ENCODE assay signal across 12 cellular contexts in genomic region chr2:215681799-215682594, GRCh38.
DNase-seq lines count a peak whose midpoint lies in the region; ATAC-seq and TF ChIP-seq lines count a peak whose summit lies in the region.
"Had no signal": no experiment of that assay in that cellular context is flagged by ENCODE, and none has a peak within 500 bp of the region (broad histone marks: within the 10 kb centered on the region; RNA-seq: fewer than 3 reads in every experiment).

No MANE protein-coding gene starts in this region.

- ATAC-seq in DND-41 (ENCODE audit: insufficient read depth, low read depth) (no peak), T-cell (replicated peaks in 1 of 4) (no peak), left lung (peak; percentile 31), HG03457 (IDR thresholded peaks at IDR 0.05; ENCODE audit: unreplicated experiment) (no peak), HG02759 (IDR thresholded peaks at IDR 0.05; ENCODE audit: unreplicated experiment) (no peak)

- no peak overlapping the region for H2AFZ ChIP-seq in DND-41 (ENCODE audit: low read depth, low read length)

- peak overlapping the region; percentile 64 to 82 for H3K27ac Mint-ChIP-seq in T-cell
- H3K27ac Mint-ChIP-seq in activated T-helper 1 cell treated with anti-CD3 and anti-CD28 coated beads, Interleukin-12 subunit alpha, Interleukin-12 subunit beta, Interleukin-2, Interleukin-4 antibody, amounts not matched to agents 30 ng/mL and 10 ng/mL and 1 ng/mL, durations not matched to agents 14 hours and 24 hours and 36 hours: no peak overlapping the region
- H3K27ac Mint-ChIP-seq: CD4-positive, CD25-positive, alpha-beta regulatory T cell had no signal

- intact Hi-C loops in left lung (cut with DNase I): no loop called here
- intact Hi-C loops in activated T-helper 1 cell treated with anti-CD3 and anti-CD28 coated beads, Interleukin-12 subunit alpha, Interleukin-12 subunit beta, Interleukin-2, Interleukin-4 antibody, amounts not matched to agents 30 ng/mL and 10 ng/mL and 1 ng/mL, durations not matched to agents 14 hours and 24 hours and 36 hours (cut with micrococcal nuclease): no loop called here

- H3K9ac ChIP-seq in BLaER1 treated with 17β-estradiol and CSF1 and Interleukin-3, amounts not matched to agents 10 nM and 100 nM: peak overlapping the region; percentile 57 to 86 (median 79); a peak in 21 of 22 replicates
- H3K9ac ChIP-seq in DND-41 (ENCODE audit: low read depth, low read length): no peak overlapping the region

- H3K27me3 ChIP-seq in BLaER1 treated with 17β-estradiol and CSF1 and Interleukin-3, amounts not matched to agents 10 nM and 100 nM: no peaks in the 10 kb centered on the region
- peaks cover 4% of the 10 kb centered on the region for H3K27me3 ChIP-seq in DND-41 (ENCODE audit: insufficient read depth, low read length, poor library complexity)
- H3K27me3 ChIP-seq in left lung: no peaks in the 10 kb centered on the region

- no peaks in the 10 kb centered on the region for H3K36me3 Mint-ChIP-seq in T-cell
- H3K36me3 Mint-ChIP-seq in activated T-helper 1 cell treated with anti-CD3 and anti-CD28 coated beads, Interleukin-12 subunit alpha, Interleukin-12 subunit beta, Interleukin-2, Interleukin-4 antibody, amounts not matched to agents 30 ng/mL and 10 ng/mL and 1 ng/mL, durations not matched to agents 14 hours and 24 hours and 36 hours (ENCODE audit: low read depth): no peaks in the 10 kb centered on the region
- H3K36me3 Mint-ChIP-seq: CD4-positive, CD25-positive, alpha-beta regulatory T cell had no signal

- CTCF ChIA-PET in T-cell (lab: Charles Lee): interaction anchor here (0.5 to 0.6 kb wide), 2 partner anchors 39 to 985 kb away, joined by 3 read pairs; no protein-coding TSS in a partner anchor

- peak overlapping the region in 2 of 10 experiments; percentile 14 to 27; a peak in 4 of 20 replicates for H3K4me3 ChIP-seq in BLaER1 treated with 17β-estradiol and CSF1 and Interleukin-3, amounts not matched to agents 10 nM and 100 nM
- H3K4me3 ChIP-seq in DND-41 (ENCODE audit: low read depth in 1 of 2, low read length in 2 of 2) (no peak overlapping the region), left lung (no peak overlapping the region)

- no peaks in the 10 kb centered on the region for H3K79me2 ChIP-seq in DND-41 (ENCODE audit: insufficient read depth, low read length)

- no peaks in the 10 kb centered on the region for H4K20me1 ChIP-seq in BLaER1 treated with 17β-estradiol and CSF1 and Interleukin-3, amounts not matched to agents 10 nM and 100 nM
- no peaks in the 10 kb centered on the region for H4K20me1 ChIP-seq in DND-41 (ENCODE audit: insufficient read depth, low read length)

- H3K27me3 Mint-ChIP-seq in T-cell: no peaks in the 10 kb centered on the region
- no peaks in the 10 kb centered on the region for H3K27me3 Mint-ChIP-seq in activated T-helper 1 cell treated with anti-CD3 and anti-CD28 coated beads, Interleukin-12 subunit alpha, Interleukin-12 subunit beta, Interleukin-2, Interleukin-4 antibody, amounts not matched to agents 30 ng/mL and 10 ng/mL and 1 ng/mL, durations not matched to agents 14 hours and 24 hours and 36 hours (ENCODE audit: insufficient read depth)

- H3K4me2 ChIP-seq in BLaER1 treated with 17β-estradiol and CSF1 and Interleukin-3, amounts not matched to agents 10 nM and 100 nM: peak overlapping the region; percentile 58 to 82 (median 79)
- peak overlapping the region; percentile 15; the same call in 1 of the 2 replicates for H3K4me2 ChIP-seq in DND-41 (ENCODE audit: insufficient read depth, low read length)

- POLR2A ChIA-PET in T-cell (lab: Charles Lee): interaction anchor here in 1 of 2 donors (0.6 kb wide), 2 partner anchors 28 to 337 kb away, joined by 3 read pairs; no protein-coding TSS in a partner anchor

- H3K4me1 ChIP-seq in BLaER1 treated with 17β-estradiol and CSF1 and Interleukin-3, amounts not matched to agents 10 nM and 100 nM: peaks cover 27 to 94% (median 65%) of the 10 kb centered on the region in 10 experiments
- H3K4me1 ChIP-seq in DND-41 (ENCODE audit: insufficient read depth, low read length) (peaks cover 17% of the 10 kb centered on the region), left lung (peaks cover 10 to 38% of the 10 kb centered on the region in 2 donors)

- no peak for DNase-seq in DND-41
- no peak for DNase-seq in T-cell
- no peak for DNase-seq in left lung
- no peak for DNase-seq in activated T-helper 1 cell treated with anti-CD3 and anti-CD28 coated beads, Interleukin-12 subunit alpha, Interleukin-12 subunit beta, Interleukin-2, Interleukin-4 antibody, amounts not matched to agents 30 ng/mL and 10 ng/mL and 1 ng/mL, durations not matched to agents 14 hours and 24 hours and 36 hours (ENCODE audit: low spot score)
- DNase-seq in OCI-M2 (lab: John Stamatoyannopoulos, UW; ENCODE audit: unreplicated experiment): no peak
- DNase-seq: activated CD8-positive, alpha-beta memory T cell treated with anti-CD3 and anti-CD28 coated beads for 24 hours; activated naive CD4-positive, alpha-beta T cell treated with anti-CD3 and anti-CD28 coated beads, Interleukin-2, amount 50 U/mL, for 16 hours; SHP77 had no signal

- H3K36me3 ChIP-seq in BLaER1 treated with 17β-estradiol and CSF1 and Interleukin-3, amounts not matched to agents 10 nM and 100 nM: no peaks in the 10 kb centered on the region
- H3K36me3 ChIP-seq in DND-41 (ENCODE audit: insufficient read depth, low read length) (no peaks in the 10 kb centered on the region), left lung (no peaks in the 10 kb centered on the region)

- TF ChIP-seq CTCF in DND-41 (IDR thresholded peaks at IDR 0.05; ENCODE audit: borderline replicate concordance, extremely low read depth, low read length, poor library complexity, severe bottlenecking) (no peak), left lung (IDR thresholded peaks at IDR 0.05) (no peak)

- H3K9me3 ChIP-seq in BLaER1 treated with 17β-estradiol and CSF1 and Interleukin-3, amounts not matched to agents 10 nM and 100 nM (replicated peaks in 1 of 11): peaks cover 0 to 10% (median 0%) of the 10 kb centered on the region in 11 experiments; a peak in 5 of 22 replicates
- H3K9me3 ChIP-seq in DND-41 (ENCODE audit: insufficient read depth, low read length, severe bottlenecking) (no peaks in the 10 kb centered on the region), left lung (no peaks in the 10 kb centered on the region)

- peak overlapping the region; percentile 82 to 98 (median 93) for H3K27ac ChIP-seq in BLaER1 treated with 17β-estradiol and CSF1 and Interleukin-3, amounts not matched to agents 10 nM and 100 nM
- H3K27ac ChIP-seq in DND-41 (ENCODE audit: low read length) (no peak overlapping the region), left lung (peak overlapping the region in 1 of 2 donors; percentile 42)

- peak overlapping the region in 2 of 3 donors; percentile 28 to 58 for H3K4me3 Mint-ChIP-seq in T-cell
- H3K4me3 Mint-ChIP-seq in activated T-helper 1 cell treated with anti-CD3 and anti-CD28 coated beads, Interleukin-12 subunit alpha, Interleukin-12 subunit beta, Interleukin-2, Interleukin-4 antibody, amounts not matched to agents 30 ng/mL and 10 ng/mL and 1 ng/mL, durations not matched to agents 14 hours and 24 hours and 36 hours: no peak overlapping the region
- H3K4me3 Mint-ChIP-seq: CD4-positive, CD25-positive, alpha-beta regulatory T cell had no signal

- H3K9me3 Mint-ChIP-seq in T-cell: peaks cover 0 to 5% (median 4%) of the 10 kb centered on the region in 3 donors
- peaks cover 6% of the 10 kb centered on the region for H3K9me3 Mint-ChIP-seq in activated T-helper 1 cell treated with anti-CD3 and anti-CD28 coated beads, Interleukin-12 subunit alpha, Interleukin-12 subunit beta, Interleukin-2, Interleukin-4 antibody, amounts not matched to agents 30 ng/mL and 10 ng/mL and 1 ng/mL, durations not matched to agents 14 hours and 24 hours and 36 hours

- peaks cover 28 to 40% (median 30%) of the 10 kb centered on the region in 3 donors for H3K4me1 Mint-ChIP-seq in T-cell
- peaks cover 17% of the 10 kb centered on the region for H3K4me1 Mint-ChIP-seq in activated T-helper 1 cell treated with anti-CD3 and anti-CD28 coated beads, Interleukin-12 subunit alpha, Interleukin-12 subunit beta, Interleukin-2, Interleukin-4 antibody, amounts not matched to agents 30 ng/mL and 10 ng/mL and 1 ng/mL, durations not matched to agents 14 hours and 24 hours and 36 hours (ENCODE audit: low read depth)
